ENCODE assay signal across 1 cellular context in the genomic region with DNA sequence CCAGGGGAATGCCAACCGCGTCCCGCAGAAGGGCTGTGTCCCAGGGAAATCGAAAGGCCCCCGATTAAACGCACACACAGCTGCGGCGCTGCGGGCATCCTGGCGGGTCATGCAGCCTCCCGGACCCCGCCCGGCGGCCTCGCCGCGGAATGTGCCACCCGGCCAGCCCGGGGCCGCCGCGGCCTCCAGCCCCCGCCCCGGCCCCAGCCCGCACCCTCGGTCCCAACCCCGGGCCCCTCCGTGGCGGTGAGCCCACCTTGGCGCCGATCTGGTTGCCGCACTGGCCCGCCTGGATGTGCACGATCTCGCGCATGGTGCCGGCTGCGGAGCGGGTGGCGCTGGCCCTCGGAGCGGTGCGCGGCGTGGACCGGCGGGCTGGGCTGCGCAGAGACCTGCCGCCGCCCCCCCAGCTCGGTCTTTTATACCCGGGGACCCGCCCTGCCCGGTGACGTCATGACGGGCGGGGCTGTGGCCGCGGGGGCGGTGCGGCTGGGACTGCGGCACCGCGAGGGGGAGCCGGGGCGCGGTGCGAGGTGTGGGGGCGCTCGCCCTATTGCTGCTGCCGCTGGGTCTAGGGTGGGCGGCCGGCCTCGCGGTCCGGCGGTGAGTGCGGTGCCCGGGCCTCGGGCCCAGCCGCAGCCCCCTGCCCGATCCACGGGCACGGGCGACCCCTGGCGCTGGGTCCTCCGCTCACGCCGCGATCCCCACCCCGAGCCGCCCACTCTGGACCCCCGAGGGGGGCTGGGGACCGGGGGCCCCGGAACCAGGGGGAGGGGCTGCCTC.
TF ChIP-seq lines count a peak whose summit lies in the region.

A gene (minus strand): TSS at position 394 of the 783 bp plus-strand sequence. CDS start 81 bp downstream, at position 313.

TF ChIP-seq in HepG2, 621 proteins besides CTCF, POLR2A, EP300 and RAD21 (continued from another document and continues in another):
- TF ChIP-seq, protein P1, sequence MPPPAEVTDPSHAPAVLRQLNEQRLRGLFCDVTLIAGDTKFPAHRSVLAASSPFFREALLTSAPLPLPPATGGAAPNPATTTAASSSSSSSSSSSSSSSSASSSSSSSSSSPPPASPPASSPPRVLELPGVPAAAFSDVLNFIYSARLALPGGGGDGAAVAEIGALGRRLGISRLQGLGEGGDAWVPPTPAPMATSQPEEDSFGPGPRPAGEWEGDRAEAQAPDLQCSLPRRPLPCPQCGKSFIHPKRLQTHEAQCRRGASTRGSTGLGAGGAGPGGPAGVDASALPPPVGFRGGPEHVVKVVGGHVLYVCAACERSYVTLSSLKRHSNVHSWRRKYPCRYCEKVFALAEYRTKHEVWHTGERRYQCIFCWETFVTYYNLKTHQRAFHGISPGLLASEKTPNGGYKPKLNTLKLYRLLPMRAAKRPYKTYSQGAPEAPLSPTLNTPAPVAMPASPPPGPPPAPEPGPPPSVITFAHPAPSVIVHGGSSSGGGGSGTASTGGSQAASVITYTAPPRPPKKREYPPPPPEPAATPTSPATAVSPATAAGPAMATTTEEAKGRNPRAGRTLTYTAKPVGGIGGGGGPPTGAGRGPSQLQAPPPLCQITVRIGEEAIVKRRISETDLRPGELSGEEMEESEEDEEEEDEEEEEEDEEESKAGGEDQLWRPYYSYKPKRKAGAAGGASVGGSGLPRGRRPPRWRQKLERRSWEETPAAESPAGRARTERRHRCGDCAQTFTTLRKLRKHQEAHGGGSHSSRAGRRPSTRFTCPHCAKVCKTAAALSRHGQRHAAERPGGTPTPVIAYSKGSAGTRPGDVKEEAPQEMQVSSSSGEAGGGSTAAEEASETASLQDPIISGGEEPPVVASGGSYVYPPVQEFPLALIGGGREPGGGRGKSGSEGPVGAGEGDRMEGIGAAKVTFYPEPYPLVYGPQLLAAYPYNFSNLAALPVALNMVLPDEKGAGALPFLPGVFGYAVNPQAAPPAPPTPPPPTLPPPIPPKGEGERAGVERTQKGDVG (CRISPR knock-in tag; IDR thresholded peaks at IDR 0.05; ENCODE audit: borderline replicate concordance), result peak; percentile 40; the same call in 1 of the 2 replicates
- no peak for TF ChIP-seq ZNF296 (CRISPR knock-in tag; conservative IDR thresholded peaks at IDR 0.05)
- peak; percentile 35; the same call in 1 of the 2 replicates for TF ChIP-seq ZNF598 (CRISPR knock-in tag; IDR thresholded peaks at IDR 0.05; ENCODE audit: borderline replicate concordance)
- peak; percentile 83 for TF ChIP-seq PHF8 (CRISPR knock-in tag; IDR thresholded peaks at IDR 0.05)
- peak; percentile 82 for TF ChIP-seq ZBTB7A (CRISPR knock-in tag; IDR thresholded peaks at IDR 0.05)
- no peak for TF ChIP-seq ZNF557 (CRISPR knock-in tag; IDR thresholded peaks at IDR 0.05)
- TF ChIP-seq, protein P2, sequence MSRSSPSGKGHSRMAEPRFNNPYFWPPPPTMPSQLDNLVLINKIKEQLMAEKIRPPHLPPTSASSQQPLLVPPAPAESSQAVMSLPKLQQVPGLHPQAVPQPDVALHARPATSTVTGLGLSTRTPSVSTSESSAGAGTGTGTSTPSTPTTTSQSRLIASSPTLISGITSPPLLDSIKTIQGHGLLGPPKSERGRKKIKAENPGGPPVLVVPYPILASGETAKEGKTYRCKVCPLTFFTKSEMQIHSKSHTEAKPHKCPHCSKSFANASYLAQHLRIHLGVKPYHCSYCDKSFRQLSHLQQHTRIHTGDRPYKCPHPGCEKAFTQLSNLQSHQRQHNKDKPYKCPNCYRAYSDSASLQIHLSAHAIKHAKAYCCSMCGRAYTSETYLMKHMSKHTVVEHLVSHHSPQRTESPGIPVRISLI (CRISPR knock-in tag; IDR thresholded peaks at IDR 0.05; ENCODE audit: borderline replicate concordance), result no peak; the same call in 1 of the 2 replicates
- TF ChIP-seq MTA1 (CRISPR knock-in tag; IDR thresholded peaks at IDR 0.05; ENCODE audit: borderline replicate concordance), result peak; percentile 60
- TF ChIP-seq SRY (CRISPR knock-in tag; IDR thresholded peaks at IDR 0.05), result peak; percentile 97
- no peak for TF ChIP-seq ZNF615 (CRISPR knock-in tag; IDR thresholded peaks at IDR 0.05; ENCODE audit: borderline replicate concordance)
- TF ChIP-seq ELF4 (CRISPR knock-in tag; IDR thresholded peaks at IDR 0.05; ENCODE audit: borderline replicate concordance), result no peak
- peak; percentile 85; the same call in 1 of the 2 replicates for TF ChIP-seq ZNF235 (CRISPR knock-in tag; IDR thresholded peaks at IDR 0.05; ENCODE audit: borderline replicate concordance)
- TF ChIP-seq, protein P3, sequence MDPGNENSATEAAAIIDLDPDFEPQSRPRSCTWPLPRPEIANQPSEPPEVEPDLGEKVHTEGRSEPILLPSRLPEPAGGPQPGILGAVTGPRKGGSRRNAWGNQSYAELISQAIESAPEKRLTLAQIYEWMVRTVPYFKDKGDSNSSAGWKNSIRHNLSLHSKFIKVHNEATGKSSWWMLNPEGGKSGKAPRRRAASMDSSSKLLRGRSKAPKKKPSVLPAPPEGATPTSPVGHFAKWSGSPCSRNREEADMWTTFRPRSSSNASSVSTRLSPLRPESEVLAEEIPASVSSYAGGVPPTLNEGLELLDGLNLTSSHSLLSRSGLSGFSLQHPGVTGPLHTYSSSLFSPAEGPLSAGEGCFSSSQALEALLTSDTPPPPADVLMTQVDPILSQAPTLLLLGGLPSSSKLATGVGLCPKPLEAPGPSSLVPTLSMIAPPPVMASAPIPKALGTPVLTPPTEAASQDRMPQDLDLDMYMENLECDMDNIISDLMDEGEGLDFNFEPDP (CRISPR knock-in tag; conservative IDR thresholded peaks at IDR 0.05), result no peak
- no peak for TF ChIP-seq ZFP36L2 (CRISPR knock-in tag; IDR thresholded peaks at IDR 0.05)
- no peak for TF ChIP-seq ZNF878 (CRISPR knock-in tag; IDR thresholded peaks at IDR 0.05)
- peak; percentile 2; the same call in 1 of the 2 replicates for TF ChIP-seq SMC3 (IDR thresholded peaks at IDR 0.05; ENCODE audit: low read length)
- no peak for TF ChIP-seq KAT2B (IDR thresholded peaks at IDR 0.05; ENCODE audit: borderline replicate concordance, low read depth, low read length)
- TF ChIP-seq, protein P4, sequence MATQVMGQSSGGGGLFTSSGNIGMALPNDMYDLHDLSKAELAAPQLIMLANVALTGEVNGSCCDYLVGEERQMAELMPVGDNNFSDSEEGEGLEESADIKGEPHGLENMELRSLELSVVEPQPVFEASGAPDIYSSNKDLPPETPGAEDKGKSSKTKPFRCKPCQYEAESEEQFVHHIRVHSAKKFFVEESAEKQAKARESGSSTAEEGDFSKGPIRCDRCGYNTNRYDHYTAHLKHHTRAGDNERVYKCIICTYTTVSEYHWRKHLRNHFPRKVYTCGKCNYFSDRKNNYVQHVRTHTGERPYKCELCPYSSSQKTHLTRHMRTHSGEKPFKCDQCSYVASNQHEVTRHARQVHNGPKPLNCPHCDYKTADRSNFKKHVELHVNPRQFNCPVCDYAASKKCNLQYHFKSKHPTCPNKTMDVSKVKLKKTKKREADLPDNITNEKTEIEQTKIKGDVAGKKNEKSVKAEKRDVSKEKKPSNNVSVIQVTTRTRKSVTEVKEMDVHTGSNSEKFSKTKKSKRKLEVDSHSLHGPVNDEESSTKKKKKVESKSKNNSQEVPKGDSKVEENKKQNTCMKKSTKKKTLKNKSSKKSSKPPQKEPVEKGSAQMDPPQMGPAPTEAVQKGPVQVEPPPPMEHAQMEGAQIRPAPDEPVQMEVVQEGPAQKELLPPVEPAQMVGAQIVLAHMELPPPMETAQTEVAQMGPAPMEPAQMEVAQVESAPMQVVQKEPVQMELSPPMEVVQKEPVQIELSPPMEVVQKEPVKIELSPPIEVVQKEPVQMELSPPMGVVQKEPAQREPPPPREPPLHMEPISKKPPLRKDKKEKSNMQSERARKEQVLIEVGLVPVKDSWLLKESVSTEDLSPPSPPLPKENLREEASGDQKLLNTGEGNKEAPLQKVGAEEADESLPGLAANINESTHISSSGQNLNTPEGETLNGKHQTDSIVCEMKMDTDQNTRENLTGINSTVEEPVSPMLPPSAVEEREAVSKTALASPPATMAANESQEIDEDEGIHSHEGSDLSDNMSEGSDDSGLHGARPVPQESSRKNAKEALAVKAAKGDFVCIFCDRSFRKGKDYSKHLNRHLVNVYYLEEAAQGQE (IDR thresholded peaks at IDR 0.05; ENCODE audit: borderline replicate concordance in 1 of 2, low read depth in 1 of 2, low read length in 2 of 2), result peak in 1 of 2 experiments; percentile 66; a peak in 1 of 4 replicates
- TF ChIP-seq ZNF761 (CRISPR knock-in tag; conservative IDR thresholded peaks at IDR 0.05), result peak; percentile 91
- TF ChIP-seq, protein P5, sequence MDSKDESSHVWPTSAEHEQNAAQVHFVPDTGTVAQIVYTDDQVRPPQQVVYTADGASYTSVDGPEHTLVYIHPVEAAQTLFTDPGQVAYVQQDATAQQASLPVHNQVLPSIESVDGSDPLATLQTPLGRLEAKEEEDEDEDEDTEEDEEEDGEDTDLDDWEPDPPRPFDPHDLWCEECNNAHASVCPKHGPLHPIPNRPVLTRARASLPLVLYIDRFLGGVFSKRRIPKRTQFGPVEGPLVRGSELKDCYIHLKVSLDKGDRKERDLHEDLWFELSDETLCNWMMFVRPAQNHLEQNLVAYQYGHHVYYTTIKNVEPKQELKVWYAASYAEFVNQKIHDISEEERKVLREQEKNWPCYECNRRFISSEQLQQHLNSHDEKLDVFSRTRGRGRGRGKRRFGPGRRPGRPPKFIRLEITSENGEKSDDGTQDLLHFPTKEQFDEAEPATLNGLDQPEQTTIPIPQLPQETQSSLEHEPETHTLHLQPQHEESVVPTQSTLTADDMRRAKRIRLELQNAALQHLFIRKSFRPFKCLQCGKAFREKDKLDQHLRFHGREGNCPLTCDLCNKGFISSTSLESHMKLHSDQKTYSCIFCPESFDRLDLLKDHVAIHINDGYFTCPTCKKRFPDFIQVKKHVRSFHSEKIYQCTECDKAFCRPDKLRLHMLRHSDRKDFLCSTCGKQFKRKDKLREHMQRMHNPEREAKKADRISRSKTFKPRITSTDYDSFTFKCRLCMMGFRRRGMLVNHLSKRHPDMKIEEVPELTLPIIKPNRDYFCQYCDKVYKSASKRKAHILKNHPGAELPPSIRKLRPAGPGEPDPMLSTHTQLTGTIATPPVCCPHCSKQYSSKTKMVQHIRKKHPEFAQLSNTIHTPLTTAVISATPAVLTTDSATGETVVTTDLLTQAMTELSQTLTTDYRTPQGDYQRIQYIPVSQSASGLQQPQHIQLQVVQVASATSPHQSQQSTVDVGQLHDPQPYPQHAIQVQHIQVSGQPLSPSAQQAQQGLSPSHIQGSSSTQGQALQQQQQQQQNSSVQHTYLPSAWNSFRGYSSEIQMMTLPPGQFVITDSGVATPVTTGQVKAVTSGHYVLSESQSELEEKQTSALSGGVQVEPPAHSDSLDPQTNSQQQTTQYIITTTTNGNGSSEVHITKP (CRISPR knock-in tag; IDR thresholded peaks at IDR 0.05; ENCODE audit: low read depth), result no peak
- TF ChIP-seq, protein P6, sequence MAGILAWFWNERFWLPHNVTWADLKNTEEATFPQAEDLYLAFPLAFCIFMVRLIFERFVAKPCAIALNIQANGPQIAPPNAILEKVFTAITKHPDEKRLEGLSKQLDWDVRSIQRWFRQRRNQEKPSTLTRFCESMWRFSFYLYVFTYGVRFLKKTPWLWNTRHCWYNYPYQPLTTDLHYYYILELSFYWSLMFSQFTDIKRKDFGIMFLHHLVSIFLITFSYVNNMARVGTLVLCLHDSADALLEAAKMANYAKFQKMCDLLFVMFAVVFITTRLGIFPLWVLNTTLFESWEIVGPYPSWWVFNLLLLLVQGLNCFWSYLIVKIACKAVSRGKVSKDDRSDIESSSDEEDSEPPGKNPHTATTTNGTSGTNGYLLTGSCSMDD (CRISPR knock-in tag; IDR thresholded peaks at IDR 0.05), result no peak; the same call in 1 of the 2 replicates
- TF ChIP-seq MTF1 (CRISPR knock-in tag; IDR thresholded peaks at IDR 0.05), result no peak
- TF ChIP-seq PPARG (CRISPR knock-in tag; conservative IDR thresholded peaks at IDR 0.05), result peak; percentile 68; the same call in 1 of the 2 replicates
- TF ChIP-seq, protein P7, sequence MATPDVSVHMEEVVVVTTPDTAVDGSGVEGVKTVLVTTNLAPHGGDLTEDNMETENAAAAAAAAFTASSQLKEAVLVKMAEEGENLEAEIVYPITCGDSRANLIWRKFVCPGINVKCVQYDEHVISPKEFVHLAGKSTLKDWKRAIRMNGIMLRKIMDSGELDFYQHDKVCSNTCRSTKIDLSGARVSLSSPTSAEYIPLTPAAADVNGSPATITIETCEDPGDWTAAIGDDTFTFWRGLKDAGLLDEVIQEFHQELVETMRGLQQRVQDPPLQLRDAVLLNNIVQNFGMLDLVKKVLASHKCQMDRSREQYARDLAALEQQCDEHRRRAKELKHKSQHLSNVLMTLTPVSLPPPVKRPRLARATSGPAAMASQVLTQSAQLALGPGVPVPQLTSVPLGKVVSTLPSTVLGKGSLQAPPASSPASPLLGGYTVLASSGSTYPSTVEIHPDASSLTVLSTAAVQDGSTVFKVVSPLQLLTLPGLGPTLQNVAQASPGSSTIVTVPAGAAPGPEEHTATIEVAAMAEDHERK (CRISPR knock-in tag; IDR thresholded peaks at IDR 0.05; ENCODE audit: low read depth), result no peak
- 0 out of 2 replicates have a peak, but pooled peaks have one; percentile 44 for TF ChIP-seq KMT2A (CRISPR knock-in tag; IDR thresholded peaks at IDR 0.05)
- peak; percentile 29; the same call in 1 of the 2 replicates for TF ChIP-seq ZNF558 (CRISPR knock-in tag; IDR thresholded peaks at IDR 0.05; ENCODE audit: borderline replicate concordance)
- no peak for TF ChIP-seq NFE2L1 (CRISPR knock-in tag; IDR thresholded peaks at IDR 0.05; ENCODE audit: borderline replicate concordance)
- peak; percentile 58; the same call in 1 of the 2 replicates for TF ChIP-seq ETV5 (CRISPR knock-in tag; IDR thresholded peaks at IDR 0.05; ENCODE audit: borderline replicate concordance)
- TF ChIP-seq, protein P8, sequence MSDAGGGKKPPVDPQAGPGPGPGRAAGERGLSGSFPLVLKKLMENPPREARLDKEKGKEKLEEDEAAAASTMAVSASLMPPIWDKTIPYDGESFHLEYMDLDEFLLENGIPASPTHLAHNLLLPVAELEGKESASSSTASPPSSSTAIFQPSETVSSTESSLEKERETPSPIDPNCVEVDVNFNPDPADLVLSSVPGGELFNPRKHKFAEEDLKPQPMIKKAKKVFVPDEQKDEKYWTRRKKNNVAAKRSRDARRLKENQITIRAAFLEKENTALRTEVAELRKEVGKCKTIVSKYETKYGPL (CRISPR knock-in tag; IDR thresholded peaks at IDR 0.05), result no peak
- TF ChIP-seq, protein P9, sequence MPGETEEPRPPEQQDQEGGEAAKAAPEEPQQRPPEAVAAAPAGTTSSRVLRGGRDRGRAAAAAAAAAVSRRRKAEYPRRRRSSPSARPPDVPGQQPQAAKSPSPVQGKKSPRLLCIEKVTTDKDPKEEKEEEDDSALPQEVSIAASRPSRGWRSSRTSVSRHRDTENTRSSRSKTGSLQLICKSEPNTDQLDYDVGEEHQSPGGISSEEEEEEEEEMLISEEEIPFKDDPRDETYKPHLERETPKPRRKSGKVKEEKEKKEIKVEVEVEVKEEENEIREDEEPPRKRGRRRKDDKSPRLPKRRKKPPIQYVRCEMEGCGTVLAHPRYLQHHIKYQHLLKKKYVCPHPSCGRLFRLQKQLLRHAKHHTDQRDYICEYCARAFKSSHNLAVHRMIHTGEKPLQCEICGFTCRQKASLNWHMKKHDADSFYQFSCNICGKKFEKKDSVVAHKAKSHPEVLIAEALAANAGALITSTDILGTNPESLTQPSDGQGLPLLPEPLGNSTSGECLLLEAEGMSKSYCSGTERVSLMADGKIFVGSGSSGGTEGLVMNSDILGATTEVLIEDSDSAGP (CRISPR knock-in tag; IDR thresholded peaks at IDR 0.05; ENCODE audit: borderline replicate concordance), result peak; percentile 66; the same call in 1 of the 2 replicates
- no peak for TF ChIP-seq SMAD9 (CRISPR knock-in tag; IDR thresholded peaks at IDR 0.05)
- peak; percentile 52; the same call in 1 of the 2 replicates for TF ChIP-seq DNMT1 (CRISPR knock-in tag; IDR thresholded peaks at IDR 0.05)
- TF ChIP-seq ZNF790 (CRISPR knock-in tag; IDR thresholded peaks at IDR 0.05; ENCODE audit: borderline replicate concordance), result no peak
- TF ChIP-seq ZNF354B (CRISPR knock-in tag; IDR thresholded peaks at IDR 0.05), result no peak
